ENCODE assay signal across 9 cellular contexts in the genomic region with DNA sequence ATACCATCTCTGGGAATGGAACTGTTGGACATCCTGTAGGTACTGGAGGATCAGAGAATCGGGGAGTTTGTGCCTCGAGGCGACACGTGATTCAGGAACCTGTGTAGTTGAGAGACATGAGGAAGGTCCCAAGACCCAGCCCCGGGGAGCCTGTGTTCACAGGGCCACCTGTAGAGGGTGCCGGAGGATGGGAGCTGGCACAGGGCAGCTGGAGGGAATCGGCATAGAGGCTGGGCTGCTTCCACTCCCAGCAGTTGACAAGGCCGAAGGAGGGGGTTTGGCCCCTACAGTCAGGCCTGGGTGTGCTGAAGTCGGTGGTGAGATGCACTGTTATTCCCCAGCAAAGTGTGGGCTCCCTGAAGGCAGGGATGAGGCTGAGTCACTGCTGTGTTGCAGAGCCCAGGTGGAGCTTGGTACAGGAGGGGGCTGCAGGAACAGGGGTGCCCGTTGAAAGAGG. TPM values are rescaled to one million over a fixed set of nuclear protein-coding genes. Genes with fewer than 3 reads are reported as not detected.
DNase-seq lines count a peak whose midpoint lies in the region; ATAC-seq and TF ChIP-seq lines count a peak whose summit lies in the region.
"Had no signal": no experiment of that assay in that cellular context is flagged by ENCODE, and none has a peak within 500 bp of the region (broad histone marks: within the 10 kb centered on the region; RNA-seq: fewer than 3 reads in every experiment).

No MANE protein-coding gene starts in this region.

- no peak for TF ChIP-seq POLR2A in right lobe of liver (IDR thresholded peaks at IDR 0.05)
- TF ChIP-seq POLR2A in esophagus muscularis mucosa (IDR thresholded peaks at IDR 0.05; ENCODE audit: low read depth): no peak

- peaks cover 9% of the 10 kb centered on the region for H3K36me3 Mint-ChIP-seq in WTC11

- TF ChIP-seq EP300 in esophagus muscularis mucosa (IDR thresholded peaks at IDR 0.05): no peak

- H3K27ac Mint-ChIP-seq in WTC11: peak overlapping the region; percentile 46

- peaks cover 5% of the 10 kb centered on the region for H3K9me3 Mint-ChIP-seq in WTC11

- H3K4me3 Mint-ChIP-seq in WTC11: no peak overlapping the region

- H3K27ac ChIP-seq in right lobe of liver: no peak overlapping the region
- peak overlapping the region in 1 of 4 donors; percentile 34 for H3K27ac ChIP-seq in esophagus muscularis mucosa (replicated peaks in 1 of 4)

- ATAC-seq in WTC11 (no peak), right lobe of liver (peak; percentile 3 to 13 (median 7)), HG03432 (IDR thresholded peaks at IDR 0.05; ENCODE audit: unreplicated experiment) (no peak), HG02852 (IDR thresholded peaks at IDR 0.05; ENCODE audit: unreplicated experiment) (no peak)

- peaks cover 22% of the 10 kb centered on the region for H3K4me1 Mint-ChIP-seq in WTC11

- H3K4me1 ChIP-seq in right lobe of liver: peaks cover 0 to 26% (median 6%) of the 10 kb centered on the region in 4 donors
- H3K4me1 ChIP-seq in esophagus muscularis mucosa: peaks cover 18 to 51% (median 41%) of the 10 kb centered on the region in 4 donors

- no peaks in the 10 kb centered on the region for H3K27me3 Mint-ChIP-seq in WTC11 (ENCODE audit: low read depth)

- 53% methylated on average over 8 of the region's 10 CpGs for WGBS in right lobe of liver (ENCODE audit: insufficient coverage, low coverage, low lambda C conversion rate, missing lambda C conversion rate)
- 62% methylated on average over 9 of the region's 10 CpGs for WGBS in esophagus muscularis mucosa

- DNase-seq in D341Med (ENCODE audit: low spot score) (peak; percentile 73), HUDEP-2 (lab: John Stamatoyannopoulos, UW; ENCODE audit: unreplicated experiment in 76 of 76) (peak in 44 of 76 experiments; percentile 14 to 57 (median 36)), WTC11 (ENCODE audit: low spot score) (peak; percentile 62), right lobe of liver (no peak), NK-92 (lab: John Stamatoyannopoulos, UW; ENCODE audit: unreplicated experiment) (no peak), esophagus muscularis mucosa (ENCODE audit: extremely low spot score) (no peak)

- H3K4me3 ChIP-seq in right lobe of liver: no peak overlapping the region
- no peak overlapping the region for H3K4me3 ChIP-seq in esophagus muscularis mucosa
- H3K4me3 ChIP-seq: upper lobe of left lung had no signal

- CTCF ChIA-PET in WTC11 (lab: Charles Lee): interaction anchor here (0.5 to 3.5 kb wide), 10 partner anchors 10 to 149 kb away, joined by 3 to 27 read pairs (median 4); a partner anchor contains a TSS

- H3K27me3 ChIP-seq in right lobe of liver: no peaks in the 10 kb centered on the region
- no peaks in the 10 kb centered on the region for H3K27me3 ChIP-seq in esophagus muscularis mucosa
- H3K27me3 ChIP-seq: upper lobe of left lung had no signal

- intact Hi-C loops in right lobe of liver (cut with DNase I) (loop anchor here in 1 of 2 donors (10.0 kb wide), 1 partner anchor 414 kb away; no protein-coding TSS in a partner anchor), esophagus muscularis mucosa (cut with DNase I) (no loop called here)

- POLR2A ChIA-PET in WTC11 (lab: Charles Lee): no interaction called here

- no peaks in the 10 kb centered on the region for H3K9me3 ChIP-seq in right lobe of liver
- no peaks in the 10 kb centered on the region for H3K9me3 ChIP-seq in esophagus muscularis mucosa
- H3K9me3 ChIP-seq: upper lobe of left lung had no signal

- no peak for TF ChIP-seq CTCF in WTC11 (IDR thresholded peaks at IDR 0.05)
- peak; percentile 9 to 34 (median 16) for TF ChIP-seq CTCF in right lobe of liver (IDR thresholded peaks at IDR 0.05)
- peak in 1 of 3 experiments; percentile 24 for TF ChIP-seq CTCF in esophagus muscularis mucosa (IDR thresholded peaks at IDR 0.05)

- H3K36me3 ChIP-seq in right lobe of liver (peaks cover 0 to 23% (median 12%) of the 10 kb centered on the region in 4 donors), esophagus muscularis mucosa (peaks cover 19 to 34% (median 33%) of the 10 kb centered on the region in 4 donors)

TF ChIP-seq in WTC11, 78 proteins besides CTCF, POLR2A, EP300 and RAD21:
- TF ChIP-seq ATF1 (CRISPR knock-in tag; IDR thresholded peaks at IDR 0.05): no peak
- TF ChIP-seq, protein P1, sequence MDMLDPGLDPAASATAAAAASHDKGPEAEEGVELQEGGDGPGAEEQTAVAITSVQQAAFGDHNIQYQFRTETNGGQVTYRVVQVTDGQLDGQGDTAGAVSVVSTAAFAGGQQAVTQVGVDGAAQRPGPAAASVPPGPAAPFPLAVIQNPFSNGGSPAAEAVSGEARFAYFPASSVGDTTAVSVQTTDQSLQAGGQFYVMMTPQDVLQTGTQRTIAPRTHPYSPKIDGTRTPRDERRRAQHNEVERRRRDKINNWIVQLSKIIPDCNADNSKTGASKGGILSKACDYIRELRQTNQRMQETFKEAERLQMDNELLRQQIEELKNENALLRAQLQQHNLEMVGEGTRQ (CRISPR knock-in tag; IDR thresholded peaks at IDR 0.05): no peak
TF ChIP-seq in WTC11: peak in this region for 0.

RNA-seq across cellular contexts. Expression of a gene that starts 2.5 kb away (rescaled TPM):
- 236 to 310 TPM (median 307 TPM) in 3 replicates for total RNA-seq in WTC11 (2021)
- total RNA-seq in right lobe of liver: 1 to 10 TPM; 6.5 to 8.3 (median 7.8) TPM
- 10 to 100 TPM; 15.8 to 38.9 (median 26.2) TPM for total RNA-seq in esophagus muscularis mucosa

RNA-seq across cellular contexts. Expression of a gene that starts 21.3 kb away (rescaled TPM):
- 44.5 to 51.2 TPM (median 47.4 TPM) in 3 replicates for total RNA-seq in WTC11 (2021)
- total RNA-seq in right lobe of liver: 10 to 100 TPM; 12.8 to 23.9 (median 15.9) TPM
- 100 to 1,000 TPM in 1 of 4 donors, 10 to 100 TPM in 3; 53.2 to 109 (median 77.8) TPM for total RNA-seq in esophagus muscularis mucosa

RNA-seq across cellular contexts. Expression of a gene that starts 43.0 kb away (rescaled TPM):
- total RNA-seq in WTC11 (2021): 0.07 to 0.31 TPM (median 0.18 TPM) in 3 replicates
- 10 to 100 TPM in 1 of 6 experiments, 1 to 10 TPM in 5; 1.9 to 12.6 (median 3.2) TPM for total RNA-seq in right lobe of liver
- 10 to 100 TPM in 1 of 4 donors, 1 to 10 TPM in 3; 5.8 to 20.4 (median 7.0) TPM for total RNA-seq in esophagus muscularis mucosa

RNA-seq across cellular contexts. Expression of a gene that starts 54.5 kb away (rescaled TPM):
- 18.3 to 27.3 TPM (median 19.1 TPM) in 3 replicates for total RNA-seq in WTC11 (2021)
- 100 to 1,000 TPM in 2 of 6 experiments, 10 to 100 TPM in 2, 1 to 10 TPM in 1, under 1 TPM in 1; 0.88 to 160 (median 57.5) TPM for total RNA-seq in right lobe of liver
- 1 to 10 TPM; 1.6 to 5.6 (median 3.8) TPM for total RNA-seq in esophagus muscularis mucosa

Comparison
In these comparisons a context has a peak if more than half of its experiments do, and no peak if none do; other contexts are left out.
1. DNase-seq: peak in D341Med (single experiment), HUDEP-2 (44 of 76) and WTC11 (single experiment); none in right lobe of liver (0 of 3), NK-92 (single experiment) and esophagus muscularis mucosa (single experiment).
2. ATAC-seq: peak in right lobe of liver (4 of 4); none in WTC11 (single experiment), HG03432 (single experiment) and HG02852 (single experiment).